ENCODE assay signal across 20 cellular contexts in the genomic region with DNA sequence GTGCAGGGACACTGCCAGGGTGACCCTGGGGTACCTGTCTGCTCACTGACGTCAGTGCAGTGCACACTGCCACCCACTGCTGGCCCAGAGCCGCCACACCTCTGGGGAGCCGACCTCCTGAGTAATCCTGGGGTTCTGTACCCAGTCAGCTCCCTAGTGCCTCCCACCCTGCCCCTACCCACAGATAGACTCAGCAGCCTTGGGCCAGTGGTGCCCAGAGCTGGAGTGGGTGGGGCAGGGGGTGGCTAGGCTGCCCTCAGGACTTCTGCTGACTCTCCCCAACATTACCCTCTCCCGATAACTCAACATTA. TPM values are rescaled to one million over a fixed set of nuclear protein-coding genes. Genes with fewer than 3 reads are reported as not detected.
DNase-seq lines count a peak whose midpoint lies in the region; ATAC-seq, FAIRE-seq and TF ChIP-seq lines count a peak whose summit lies in the region.
"Had no signal": no experiment of that assay in that cellular context is flagged by ENCODE, and none has a peak within 500 bp of the region (broad histone marks: within the 10 kb centered on the region; RNA-seq: fewer than 3 reads in every experiment).

No MANE protein-coding gene starts in this region.

- intact Hi-C loops in HepG2 (cut with micrococcal nuclease; ENCODE audit: unreplicated experiment) (no loop called here), right lobe of liver (cut with DNase I) (no loop called here), GM12878 (cut with micrococcal nuclease; ENCODE audit: unreplicated experiment) (no loop called here), MCF 10A (cut with micrococcal nuclease) (no loop called here)
- intact Hi-C loops in CD8-positive, alpha-beta T cell (cut with DNase I, micrococcal nuclease) = no loop called here

- RAD21 ChIA-PET in GM12878 (lab: Charles Lee; ENCODE audit: unreplicated experiment) = interaction anchor here (0.5 to 1.4 kb wide), 3 partner anchors 25 to 617 kb away, joined by 3 to 4 read pairs (median 3); no protein-coding TSS in a partner anchor

- TF ChIP-seq RAD21 in HepG2 (CRISPR knock-in tag; IDR thresholded peaks at IDR 0.05) (no peak), GM12878 (IDR thresholded peaks at IDR 0.05; ENCODE audit: insufficient read depth, low read depth, low read length) (no peak)

- SMC1A ChIA-PET in GM12878 (lab: Charles Lee; ENCODE audit: uncharacterized antibody, unreplicated experiment) = interaction anchor here (0.8 kb wide), 1 partner anchor 28 kb away, joined by 4 read pairs; no protein-coding TSS in a partner anchor

- in situ Hi-C loops in HepG2 (cut with HindIII; ENCODE audit: extremely low pct_ligation_motif_present, low pct_unique_long_range_greater_than_20kb) = no loop called here
- in situ Hi-C loops in GM12878 (cut with MboI) = no loop called here

- H3K9me3 Mint-ChIP-seq in nephron progenitor cell (no peaks in the 10 kb centered on the region), MCF 10A (ENCODE audit: unreplicated experiment) (no peaks in the 10 kb centered on the region)
- H3K9me3 Mint-ChIP-seq in CD8-positive, alpha-beta T cell = no peaks in the 10 kb centered on the region
- H3K9me3 Mint-ChIP-seq: GM23338 had no signal

- no peak for FAIRE-seq in HepG2 (lab: Jason Lieb, UNC)
- FAIRE-seq in GM12878 (lab: Jason Lieb, UNC) = no peak
- FAIRE-seq: A204.1, G401.6, GM19239 had no signal

- no peaks in the 10 kb centered on the region for H3K36me3 Mint-ChIP-seq in nephron progenitor cell (ENCODE audit: low read depth)
- H3K36me3 Mint-ChIP-seq in MCF 10A (ENCODE audit: insufficient read depth, unreplicated experiment) = no peaks in the 10 kb centered on the region
- H3K36me3 Mint-ChIP-seq in CD8-positive, alpha-beta T cell = no peaks in the 10 kb centered on the region

- TF ChIP-seq POLR2A in HepG2 (IDR thresholded peaks at IDR 0.05; ENCODE audit: insufficient read depth in 1 of 2, low read depth in 2 of 2, low read length in 2 of 2) (no peak), right lobe of liver (IDR thresholded peaks at IDR 0.05) (no peak), GM12878 (IDR thresholded peaks at IDR 0.05; ENCODE audit: low read depth, low read length) (no peak)

- TF ChIP-seq CTCF in HepG2 (CRISPR knock-in tag; IDR thresholded peaks at IDR 0.05) = no peak
- no peak for TF ChIP-seq CTCF in right lobe of liver (IDR thresholded peaks at IDR 0.05)
- peak in 1 of 3 experiments; percentile 0; a peak in 1 of 6 replicates for TF ChIP-seq CTCF in GM12878 (IDR thresholded peaks at IDR 0.05 in 2 of 3, conservative IDR thresholded peaks at IDR 0.05 in 1 of 3; ENCODE audit: control insufficient read depth in 2 of 3, extremely low read depth in 1 of 3, insufficient read depth in 1 of 3, low read depth in 3 of 3, low read length in 3 of 3)
- TF ChIP-seq CTCF in nephron progenitor cell (IDR thresholded peaks at IDR 0.05) = no peak
- no peak for TF ChIP-seq CTCF in MCF 10A (IDR thresholded peaks at IDR 0.05; ENCODE audit: unreplicated experiment)
- TF ChIP-seq CTCF in CD8-positive, alpha-beta T cell (IDR thresholded peaks at IDR 0.05) = no peak

- H3K27ac ChIP-seq in HepG2 (ENCODE audit: extremely low read length, insufficient read depth, low read length) = no peak overlapping the region
- H3K27ac ChIP-seq in right lobe of liver = no peak overlapping the region
- no peak overlapping the region for H3K27ac ChIP-seq in GM12878 (ENCODE audit: control insufficient read depth, insufficient read depth)
- no peak overlapping the region for H3K27ac ChIP-seq in CD8-positive, alpha-beta T cell (ENCODE audit: low read depth, low read length)
- H3K27ac ChIP-seq: C4-2B had no signal

- H3K9me3 ChIP-seq in HepG2 (ENCODE audit: low read length) (no peaks in the 10 kb centered on the region), right lobe of liver (no peaks in the 10 kb centered on the region), GM12878 (replicated peaks; ENCODE audit: control insufficient read depth, insufficient read depth, low read length) (no peaks in the 10 kb centered on the region)
- H3K9me3 ChIP-seq in CD8-positive, alpha-beta T cell (ENCODE audit: low read length) = no peaks in the 10 kb centered on the region

- H3K4me2 ChIP-seq in HepG2 (ENCODE audit: low read depth, low read length) = no peak overlapping the region
- H3K4me2 ChIP-seq in GM12878 (ENCODE audit: control insufficient read depth, insufficient read depth) = no peak overlapping the region

- H3K79me2 ChIP-seq in HepG2 (ENCODE audit: insufficient read depth, low read length) (no peaks in the 10 kb centered on the region), GM12878 (ENCODE audit: control insufficient read depth, insufficient read depth, low read length) (no peaks in the 10 kb centered on the region)

- H3K27ac Mint-ChIP-seq in nephron progenitor cell (no peak overlapping the region), MCF 10A (ENCODE audit: low read depth, unreplicated experiment) (no peak overlapping the region)
- no peak overlapping the region for H3K27ac Mint-ChIP-seq in CD8-positive, alpha-beta T cell
- H3K27ac Mint-ChIP-seq: GM23338 had no signal

- POLR2A ChIA-PET in HepG2 (lab: Yijun Ruan, JAX) (no interaction called here), GM12878 (lab: Charles Lee) (interaction anchor here (1.0 kb wide), 1 partner anchor 13 kb away, joined by 3 read pairs; no protein-coding TSS in a partner anchor), MCF 10A (lab: Yijun Ruan, JAX) (interaction anchor here (0.5 to 1.0 kb wide), 2 partner anchors 9 to 16 kb away, joined by 3 read pairs; no protein-coding TSS in a partner anchor)
- POLR2A ChIA-PET in CD8-positive, alpha-beta T cell (lab: Charles Lee) = no interaction called here

- peak overlapping the region; percentile 8 for H3K4me3 Mint-ChIP-seq in nephron progenitor cell
- no peak overlapping the region for H3K4me3 Mint-ChIP-seq in MCF 10A (ENCODE audit: unreplicated experiment)
- no peak overlapping the region for H3K4me3 Mint-ChIP-seq in CD8-positive, alpha-beta T cell
- H3K4me3 Mint-ChIP-seq: GM23338 had no signal

- 13% methylated on average over 3 of the region's 4 CpGs for WGBS in HepG2 (ENCODE audit: low lambda C conversion rate)
- WGBS in right lobe of liver (ENCODE audit: insufficient coverage, low coverage, low lambda C conversion rate, missing lambda C conversion rate) = 0% methylated on average over 1 of the region's 4 CpGs
- 22% methylated on average over 4 of the region's 4 CpGs for WGBS in GM12878 (ENCODE audit: insufficient coverage, insufficient replicate concordance, low lambda C conversion rate, missing lambda C conversion rate)

- no peaks in the 10 kb centered on the region for H3K36me3 ChIP-seq in HepG2 (replicated peaks in 1 of 2; ENCODE audit: control insufficient read depth in 1 of 2, insufficient read depth in 2 of 2, low read length in 2 of 2)
- no peaks in the 10 kb centered on the region for H3K36me3 ChIP-seq in right lobe of liver
- no peaks in the 10 kb centered on the region; a peak in 1 of 4 replicates for H3K36me3 ChIP-seq in GM12878 (ENCODE audit: control insufficient read depth in 2 of 2, insufficient read depth in 2 of 2, low read length in 1 of 2)
- H3K36me3 ChIP-seq in CD8-positive, alpha-beta T cell (ENCODE audit: insufficient read depth, low read length) = no peaks in the 10 kb centered on the region

- peaks cover 7 to 74% of the 10 kb centered on the region in 2 experiments; a peak in 4 of 5 replicates for H3K27me3 ChIP-seq in HepG2 (ENCODE audit: control insufficient read depth in 1 of 2, insufficient read depth in 2 of 2, low read length in 2 of 2)
- peaks cover 0 to 2% of the 10 kb centered on the region in 2 donors for H3K27me3 ChIP-seq in right lobe of liver
- peaks cover 7% of the 10 kb centered on the region in 2 experiments; a peak in 3 of 4 replicates for H3K27me3 ChIP-seq in GM12878 (replicated peaks in 1 of 2; ENCODE audit: control insufficient read depth in 2 of 2, insufficient read depth in 2 of 2, low read length in 1 of 2)
- peaks cover 3% of the 10 kb centered on the region for H3K27me3 ChIP-seq in CD8-positive, alpha-beta T cell (ENCODE audit: insufficient read depth, low read length)

- CTCF ChIA-PET in HepG2 (lab: Yijun Ruan, JAX; ENCODE audit: low intra/inter-chr PET ratio, low total read pairs) (no interaction called here), GM12878 (lab: Yijun Ruan, JAX) (interaction anchor here (0.7 to 6.7 kb wide), 5 partner anchors 13 to 66 kb away, joined by 3 to 58 read pairs (median 5); no protein-coding TSS in a partner anchor), MCF 10A (lab: Yijun Ruan, JAX) (interaction anchor here (0.9 to 1.2 kb wide), 2 partner anchors 25 to 57 kb away, joined by 3 to 4 read pairs; no protein-coding TSS in a partner anchor)
- CTCF ChIA-PET in CD8-positive, alpha-beta T cell (lab: Charles Lee) = interaction anchor here (1.5 kb wide), 1 partner anchor 25 kb away, joined by 4 read pairs; no protein-coding TSS in a partner anchor

- H4K20me1 ChIP-seq in HepG2 (ENCODE audit: insufficient read depth, low read length) (no peaks in the 10 kb centered on the region), GM12878 (ENCODE audit: control insufficient read depth, insufficient read depth) (no peaks in the 10 kb centered on the region)

- TF ChIP-seq EP300 in HepG2 (IDR thresholded peaks at IDR 0.05; ENCODE audit: low read depth in 2 of 2, low read length in 2 of 2) (no peak), HepG2 (CRISPR knock-in tag; IDR thresholded peaks at IDR 0.05; ENCODE audit: borderline replicate concordance) (no peak), GM12878 (IDR thresholded peaks at IDR 0.05; ENCODE audit: borderline replicate concordance in 1 of 2, control insufficient read depth in 1 of 2, low read depth in 2 of 2, low read length in 2 of 2) (no peak)

- no peaks in the 10 kb centered on the region for H3K4me1 ChIP-seq in HepG2 (ENCODE audit: insufficient read depth, low read length)
- no peaks in the 10 kb centered on the region for H3K4me1 ChIP-seq in right lobe of liver
- peaks cover 7% of the 10 kb centered on the region for H3K4me1 ChIP-seq in GM12878 (ENCODE audit: control insufficient read depth, insufficient read depth, low read length)
- peaks cover 3% of the 10 kb centered on the region for H3K4me1 ChIP-seq in CD8-positive, alpha-beta T cell (ENCODE audit: insufficient read depth, low read length)

- H3K4me3 ChIP-seq in HepG2 (replicated peaks in 1 of 3; ENCODE audit: insufficient read depth in 1 of 3, low read depth in 2 of 3, low read length in 3 of 3) = no peak overlapping the region
- H3K4me3 ChIP-seq in right lobe of liver = no peak overlapping the region
- H3K4me3 ChIP-seq in GM12878 = no peak overlapping the region
- H3K4me3 ChIP-seq in CD8-positive, alpha-beta T cell (ENCODE audit: low read depth, low read length) = no peak overlapping the region
- H3K4me3 ChIP-seq: GM23338 had no signal

- peaks cover 96% of the 10 kb centered on the region for H3K27me3 Mint-ChIP-seq in nephron progenitor cell (ENCODE audit: low read depth, poor library complexity)
- H3K27me3 Mint-ChIP-seq in MCF 10A (ENCODE audit: insufficient read depth, unreplicated experiment) = peaks cover 87% of the 10 kb centered on the region
- H3K27me3 Mint-ChIP-seq in CD8-positive, alpha-beta T cell (ENCODE audit: low read depth) = peaks cover 48% of the 10 kb centered on the region

- H3K9ac ChIP-seq in HepG2 (ENCODE audit: insufficient read depth, low read depth, low read length) = no peak overlapping the region
- no peak overlapping the region for H3K9ac ChIP-seq in GM12878 (ENCODE audit: control insufficient read depth, insufficient read depth, low read length)

- H3K4me1 Mint-ChIP-seq in nephron progenitor cell (peaks cover 47% of the 10 kb centered on the region), MCF 10A (ENCODE audit: insufficient read depth, unreplicated experiment) (no peaks in the 10 kb centered on the region)
- peaks cover 7% of the 10 kb centered on the region for H3K4me1 Mint-ChIP-seq in CD8-positive, alpha-beta T cell (ENCODE audit: low read depth)

- BruUV-seq in HepG2 (replicated peaks; lab: Mats Ljungman, UMichigan) (no TSS peak), GM12878 (replicated peaks; lab: Mats Ljungman, UMichigan) (no TSS peak), MCF 10A (replicated peaks; lab: Mats Ljungman, UMichigan) (no TSS peak)

- ATAC-seq in HepG2 (peak; percentile 18; the same call in 1 of the 3 replicates), right lobe of liver (no peak), GM12878 (peak; percentile 19; the same call in 2 of the 3 replicates), HG02642 (IDR thresholded peaks at IDR 0.05; ENCODE audit: poor library complexity, unreplicated experiment) (no peak)
- ATAC-seq in CD8-positive, alpha-beta T cell = no peak
- ATAC-seq: PC-3 had no signal

- DNase-seq in HepG2 (ENCODE audit: low spot score) (no peak), right lobe of liver (no peak), GM12878 (ENCODE audit: low read depth, low spot score) (no peak), nephron progenitor cell (no peak), DMS 273 treated with DMSO at 0.1 percent for 48 hours (lab: John Stamatoyannopoulos, UW) (no peak), MCF 10A (ENCODE audit: unreplicated experiment) (no peak)
- DNase-seq in CD8-positive, alpha-beta T cell = no peak
- DNase-seq: KBM-7, NCI-H1417, NCI-H187 treated with DMSO at 0.1 percent for 48 hours, NCI-H2227 treated with DMSO at 0.1 percent for 48 hours, NCI-H510A treated with DMSO at 0.1 percent for 48 hours, PC-3, RPMI8226 had no signal

- H2AFZ ChIP-seq in HepG2 (ENCODE audit: low read length) (no peak overlapping the region), GM12878 (ENCODE audit: control insufficient read depth, low read depth, low read length) (no peak overlapping the region)
- H2AFZ ChIP-seq: GM23338 had no signal

RNA-seq across cellular contexts. Expression of a gene that starts 5.8 kb away (rescaled TPM):
- total RNA-seq in HepG2 (2016; rRNA removed; fragmentation: Illumina TruSeq; extraction: Trizol) = not detected in 2 replicates
- total RNA-seq in HepG2 (2016; cell fraction: cytosol; rRNA removed; fragmentation: Illumina TruSeq; extraction: Trizol; ENCODE audit: low read depth) = not detected in 2 replicates
- not detected in 2 replicates for total RNA-seq in HepG2 (2016; cell fraction: insoluble cytoplasmic fraction; rRNA removed; fragmentation: Illumina TruSeq; extraction: Trizol)
- total RNA-seq in HepG2 (2016; cell fraction: membrane; rRNA removed; fragmentation: Illumina TruSeq; extraction: Trizol) = not detected in 2 replicates
- not detected in 2 replicates for total RNA-seq in HepG2 (2016; cell fraction: nucleus; rRNA removed; fragmentation: Illumina TruSeq; extraction: Trizol)
- polyA plus RNA-seq in HepG2 (2011; rRNA removed) = 0.03 TPM in 1 of 2 replicates, not detected in the other
- polyA plus RNA-seq in HepG2 (2011; cell fraction: cytosol; rRNA removed) = 0.08 and 0.14 TPM in 2 replicates
- polyA plus RNA-seq in HepG2 (2011; cell fraction: nucleus; rRNA removed) = 0.13 TPM in 1 of 2 replicates, not detected in the other
- 0.32 and 0.42 TPM in 2 replicates for polyA plus RNA-seq in HepG2 (2012)
- not detected in 2 replicates for polyA plus RNA-seq in HepG2 (2016; cell fraction: cytosol; fragmentation: Illumina TruSeq; extraction: Trizol; ENCODE audit: low read depth)
- polyA plus RNA-seq in HepG2 (2016; cell fraction: insoluble cytoplasmic fraction; fragmentation: Illumina TruSeq; extraction: Trizol; ENCODE audit: low read depth) = 0.07 TPM in 1 of 2 replicates, not detected in the other
- not detected in 2 replicates for polyA plus RNA-seq in HepG2 (2016; cell fraction: membrane; fragmentation: Illumina TruSeq; extraction: Trizol; ENCODE audit: low read depth)
- polyA plus RNA-seq in HepG2 (2016; cell fraction: nucleus; fragmentation: Illumina TruSeq; extraction: Trizol; ENCODE audit: insufficient read depth, low read depth) = not detected in 2 replicates
- polyA minus RNA-seq in HepG2 (2011; rRNA and poly(A)+ RNA removed; ENCODE audit: low replicate concordance) = 1.9 TPM in 1 of 2 replicates, not detected in the other
- polyA minus RNA-seq in HepG2 (2011; cell fraction: cytosol; rRNA and poly(A)+ RNA removed) = not detected in 2 replicates
- not detected in 2 replicates for polyA minus RNA-seq in HepG2 (2011; cell fraction: nucleus; rRNA and poly(A)+ RNA removed)
- 1 to 10 TPM; 1.6 to 7.7 (median 2.3) TPM for total RNA-seq in right lobe of liver
- 1.8 and 2.7 TPM in 2 replicates for total RNA-seq in GM12878 (2013; cell fraction: nucleolus; rRNA removed)
- 0.06 TPM in 1 of 2 replicates, not detected in the other for total RNA-seq in GM12878 (2014; rRNA removed)
- total RNA-seq in GM12878 (2014; rRNA removed; fragmentation: Illumina TruSeq; extraction: Trizol) = 0.18 and 0.22 TPM in 2 replicates
- 0.29 and 0.74 TPM in 2 replicates for total RNA-seq in GM12878 (2021)
- not detected for polyA plus RNA-seq in GM12878 (2011; ENCODE audit: low read depth)
- 1.1 and 1.4 TPM in 2 replicates for polyA plus RNA-seq in GM12878 (2011; rRNA removed)
- 2.2 and 2.7 TPM in 2 replicates for polyA plus RNA-seq in GM12878 (2011; cell fraction: cytosol; rRNA removed)
- 8.3 and 17.7 TPM in 2 replicates for polyA plus RNA-seq in GM12878 (2011; cell fraction: nucleus; rRNA removed)
- 0.11 and 0.32 TPM in 2 replicates for polyA plus RNA-seq in GM12878 (2012)
- polyA plus RNA-seq in GM12878 (2014; fragmentation: Illumina TruSeq; extraction: Trizol) = 0.09 TPM in 1 of 2 replicates, not detected in the other
- under 1 TPM; 0.03 to 0.07 TPM for polyA plus RNA-seq in GM12878 (2014; fragmentation: Nextera tagmentation; extraction: Ambion mirVana)
- 0.08 and 0.28 TPM in 2 replicates for polyA plus RNA-seq in GM12878 (2014; rRNA removed)
- polyA plus RNA-seq in GM12878 (2016; fragmentation: Nextera tagmentation; extraction: Ambion mirVana) = under 1 TPM; 0.24 to 0.52 TPM
- polyA minus RNA-seq in GM12878 (2011; rRNA and poly(A)+ RNA removed) = 11.6 and 16.6 TPM in 2 replicates
- polyA minus RNA-seq in GM12878 (2011; cell fraction: cytosol; rRNA and poly(A)+ RNA removed) = 9.4 and 11.8 TPM in 2 replicates
- polyA minus RNA-seq in GM12878 (2011; cell fraction: nucleus; rRNA and poly(A)+ RNA removed) = 5.4 and 16.4 TPM in 2 replicates
- not detected in 2 replicates for total RNA-seq in MCF 10A (2022)
- total RNA-seq in CD8-positive, alpha-beta T cell = under 1 TPM; 0.17 to 0.43 TPM
- total RNA-seq: PC-3 had no signal

RNA-seq across cellular contexts. Expression of a gene that starts 26.7 kb away (rescaled TPM):
- total RNA-seq in HepG2 (2016; rRNA removed; fragmentation: Illumina TruSeq; extraction: Trizol) = not detected in 2 replicates
- not detected in 2 replicates for total RNA-seq in HepG2 (2016; cell fraction: cytosol; rRNA removed; fragmentation: Illumina TruSeq; extraction: Trizol; ENCODE audit: low read depth)
- not detected in 2 replicates for total RNA-seq in HepG2 (2016; cell fraction: insoluble cytoplasmic fraction; rRNA removed; fragmentation: Illumina TruSeq; extraction: Trizol)
- total RNA-seq in HepG2 (2016; cell fraction: membrane; rRNA removed; fragmentation: Illumina TruSeq; extraction: Trizol) = not detected in 2 replicates
- total RNA-seq in HepG2 (2016; cell fraction: nucleus; rRNA removed; fragmentation: Illumina TruSeq; extraction: Trizol) = not detected in 2 replicates
- 0.18 and 0.61 TPM in 2 replicates for polyA plus RNA-seq in HepG2 (2011; rRNA removed)
- polyA plus RNA-seq in HepG2 (2011; cell fraction: cytosol; rRNA removed) = 0.23 TPM in 2 replicates
- polyA plus RNA-seq in HepG2 (2011; cell fraction: nucleus; rRNA removed) = 0.54 and 1.5 TPM in 2 replicates
- polyA plus RNA-seq in HepG2 (2012) = 0.38 TPM in 1 of 2 replicates, not detected in the other
- polyA plus RNA-seq in HepG2 (2016; cell fraction: cytosol; fragmentation: Illumina TruSeq; extraction: Trizol; ENCODE audit: low read depth) = 0.26 and 0.27 TPM in 2 replicates
- polyA plus RNA-seq in HepG2 (2016; cell fraction: insoluble cytoplasmic fraction; fragmentation: Illumina TruSeq; extraction: Trizol; ENCODE audit: low read depth) = not detected in 2 replicates
- 0.30 TPM in 1 of 2 replicates, not detected in the other for polyA plus RNA-seq in HepG2 (2016; cell fraction: membrane; fragmentation: Illumina TruSeq; extraction: Trizol; ENCODE audit: low read depth)
- not detected in 2 replicates for polyA plus RNA-seq in HepG2 (2016; cell fraction: nucleus; fragmentation: Illumina TruSeq; extraction: Trizol; ENCODE audit: insufficient read depth, low read depth)
- 0.28 TPM in 1 of 2 replicates, not detected in the other for polyA minus RNA-seq in HepG2 (2011; rRNA and poly(A)+ RNA removed; ENCODE audit: low replicate concordance)
- not detected in 2 replicates for polyA minus RNA-seq in HepG2 (2011; cell fraction: cytosol; rRNA and poly(A)+ RNA removed)
- not detected in 2 replicates for polyA minus RNA-seq in HepG2 (2011; cell fraction: nucleus; rRNA and poly(A)+ RNA removed)
- 1 to 10 TPM; 1.6 to 8.1 (median 3.2) TPM for total RNA-seq in right lobe of liver
- total RNA-seq in GM12878 (2013; cell fraction: nucleolus; rRNA removed) = 17.4 and 18.5 TPM in 2 replicates
- 5.5 and 6.8 TPM in 2 replicates for total RNA-seq in GM12878 (2014; rRNA removed)
- total RNA-seq in GM12878 (2014; rRNA removed; fragmentation: Illumina TruSeq; extraction: Trizol) = 1.7 and 3.0 TPM in 2 replicates
- 8.3 and 9.0 TPM in 2 replicates for total RNA-seq in GM12878 (2021)
- polyA plus RNA-seq in GM12878 (2011; ENCODE audit: low read depth) = 4.3 TPM
- 3.0 and 6.2 TPM in 2 replicates for polyA plus RNA-seq in GM12878 (2011; rRNA removed)
- polyA plus RNA-seq in GM12878 (2011; cell fraction: cytosol; rRNA removed) = 6.3 and 8.3 TPM in 2 replicates
- polyA plus RNA-seq in GM12878 (2011; cell fraction: nucleus; rRNA removed) = 39.4 and 45.3 TPM in 2 replicates
- 7.1 and 14.4 TPM in 2 replicates for polyA plus RNA-seq in GM12878 (2012)
- polyA plus RNA-seq in GM12878 (2014; fragmentation: Illumina TruSeq; extraction: Trizol) = 2.6 and 2.7 TPM in 2 replicates
- under 1 TPM; 0.26 to 0.66 TPM for polyA plus RNA-seq in GM12878 (2014; fragmentation: Nextera tagmentation; extraction: Ambion mirVana)
- polyA plus RNA-seq in GM12878 (2014; rRNA removed) = 7.0 and 11.2 TPM in 2 replicates
- 1 to 10 TPM; 4.5 to 6.4 TPM for polyA plus RNA-seq in GM12878 (2016; fragmentation: Nextera tagmentation; extraction: Ambion mirVana)
- 2.6 and 3.7 TPM in 2 replicates for polyA minus RNA-seq in GM12878 (2011; rRNA and poly(A)+ RNA removed)
- 2.1 and 3.2 TPM in 2 replicates for polyA minus RNA-seq in GM12878 (2011; cell fraction: cytosol; rRNA and poly(A)+ RNA removed)
- 5.0 and 6.9 TPM in 2 replicates for polyA minus RNA-seq in GM12878 (2011; cell fraction: nucleus; rRNA and poly(A)+ RNA removed)
- total RNA-seq in MCF 10A (2022) = not detected in 2 replicates
- total RNA-seq in CD8-positive, alpha-beta T cell = 100 to 1,000 TPM; 468 to 472 TPM
- total RNA-seq: PC-3 had no signal

RNA-seq across cellular contexts. Expression of a gene that starts 42.6 kb away (rescaled TPM):
- total RNA-seq in HepG2 (2016; rRNA removed; fragmentation: Illumina TruSeq; extraction: Trizol) (0.11 TPM in 1 of 2 replicates, not detected in the other), right lobe of liver (1 to 10 TPM in 1 of 6 experiments, under 1 TPM in 5; 0.24 to 1.4 (median 0.47) TPM), GM12878 (2014; rRNA removed) (0.27 and 0.34 TPM in 2 replicates), GM12878 (2014; rRNA removed; fragmentation: Illumina TruSeq; extraction: Trizol) (0.23 and 0.27 TPM in 2 replicates), GM12878 (2021) (0.28 and 0.35 TPM in 2 replicates), MCF 10A (2022) (0.09 and 0.10 TPM in 2 replicates)
- not detected in 2 replicates for total RNA-seq in HepG2 (2016; cell fraction: cytosol; rRNA removed; fragmentation: Illumina TruSeq; extraction: Trizol; ENCODE audit: low read depth)
- total RNA-seq in HepG2 (2016; cell fraction: insoluble cytoplasmic fraction; rRNA removed; fragmentation: Illumina TruSeq; extraction: Trizol) = 0.06 TPM in 1 of 2 replicates, not detected in the other
- not detected in 2 replicates for total RNA-seq in HepG2 (2016; cell fraction: membrane; rRNA removed; fragmentation: Illumina TruSeq; extraction: Trizol)
- total RNA-seq in HepG2 (2016; cell fraction: nucleus; rRNA removed; fragmentation: Illumina TruSeq; extraction: Trizol) = 0.13 and 0.16 TPM in 2 replicates
- polyA plus RNA-seq in HepG2 (2011; rRNA removed) (0.12 and 0.13 TPM in 2 replicates), GM12878 (2011; rRNA removed) (0.32 and 0.33 TPM in 2 replicates), GM12878 (2014; fragmentation: Illumina TruSeq; extraction: Trizol) (0.19 TPM in 1 of 2 replicates, not detected in the other), GM12878 (2014; fragmentation: Nextera tagmentation; extraction: Ambion mirVana) (under 1 TPM; 0.04 to 0.08 TPM), GM12878 (2014; rRNA removed) (0.61 and 3.7 TPM in 2 replicates), GM12878 (2016; fragmentation: Nextera tagmentation; extraction: Ambion mirVana) (under 1 TPM in 1 of 2 experiments, not detected in 1; 0.04 TPM)
- polyA plus RNA-seq in HepG2 (2011; cell fraction: cytosol; rRNA removed) = 0.08 and 0.09 TPM in 2 replicates
- polyA plus RNA-seq in HepG2 (2011; cell fraction: nucleus; rRNA removed) = 0.31 and 0.51 TPM in 2 replicates
- polyA plus RNA-seq in HepG2 (2012) = 0.19 and 0.24 TPM in 2 replicates
- not detected in 2 replicates for polyA plus RNA-seq in HepG2 (2016; cell fraction: cytosol; fragmentation: Illumina TruSeq; extraction: Trizol; ENCODE audit: low read depth)
- polyA plus RNA-seq in HepG2 (2016; cell fraction: insoluble cytoplasmic fraction; fragmentation: Illumina TruSeq; extraction: Trizol; ENCODE audit: low read depth) = not detected in 2 replicates
- polyA plus RNA-seq in HepG2 (2016; cell fraction: membrane; fragmentation: Illumina TruSeq; extraction: Trizol; ENCODE audit: low read depth) = not detected in 2 replicates
- polyA plus RNA-seq in HepG2 (2016; cell fraction: nucleus; fragmentation: Illumina TruSeq; extraction: Trizol; ENCODE audit: insufficient read depth, low read depth) = not detected in 2 replicates
- polyA minus RNA-seq in HepG2 (2011; rRNA and poly(A)+ RNA removed; ENCODE audit: low replicate concordance) = 0.68 and 0.84 TPM in 2 replicates
- 0.26 TPM in 1 of 2 replicates, not detected in the other for polyA minus RNA-seq in HepG2 (2011; cell fraction: cytosol; rRNA and poly(A)+ RNA removed)
- 0.62 and 0.77 TPM in 2 replicates for polyA minus RNA-seq in HepG2 (2011; cell fraction: nucleus; rRNA and poly(A)+ RNA removed)
- 2.2 and 3.1 TPM in 2 replicates for total RNA-seq in GM12878 (2013; cell fraction: nucleolus; rRNA removed)
- polyA plus RNA-seq in GM12878 (2011; ENCODE audit: low read depth) = 0.42 TPM
- polyA plus RNA-seq in GM12878 (2011; cell fraction: cytosol; rRNA removed) = 0.19 and 0.20 TPM in 2 replicates
- polyA plus RNA-seq in GM12878 (2011; cell fraction: nucleus; rRNA removed) = 1.1 and 1.4 TPM in 2 replicates
- polyA plus RNA-seq in GM12878 (2012) = 0.80 and 0.88 TPM in 2 replicates
- 0.72 and 0.95 TPM in 2 replicates for polyA minus RNA-seq in GM12878 (2011; rRNA and poly(A)+ RNA removed)
- not detected in 2 replicates for polyA minus RNA-seq in GM12878 (2011; cell fraction: cytosol; rRNA and poly(A)+ RNA removed)
- polyA minus RNA-seq in GM12878 (2011; cell fraction: nucleus; rRNA and poly(A)+ RNA removed) = 0.48 and 2.0 TPM in 2 replicates
- 1 to 10 TPM; 4.7 to 5.5 TPM for total RNA-seq in CD8-positive, alpha-beta T cell

Comparison
In these comparisons a context has a peak if more than half of its experiments do, and no peak if none do; other contexts are left out.
1. ATAC-seq: peak in HepG2 (single experiment) and GM12878 (single experiment); none in right lobe of liver (0 of 4), HG02642 (single experiment) and CD8-positive, alpha-beta T cell (single experiment).
2. RNA of a gene that starts 26.7 kb away (total RNA-seq): 468 to 472 TPM in CD8-positive, alpha-beta T cell; 1.7 to 18.5 TPM in GM12878, 1.6 to 8.1 TPM in right lobe of liver, not detected in HepG2 and not detected in MCF 10A; every median in the first group is over 10 times any median in the second.
3. POLR2A ChIA-PET loops: an anchor here in GM12878 (1.0 kb wide) and MCF 10A (0.5 to 1.0 kb wide); none called in HepG2 and CD8-positive, alpha-beta T cell.